1 cellular context compared by ENCODE assay signal in the genomic region with DNA sequence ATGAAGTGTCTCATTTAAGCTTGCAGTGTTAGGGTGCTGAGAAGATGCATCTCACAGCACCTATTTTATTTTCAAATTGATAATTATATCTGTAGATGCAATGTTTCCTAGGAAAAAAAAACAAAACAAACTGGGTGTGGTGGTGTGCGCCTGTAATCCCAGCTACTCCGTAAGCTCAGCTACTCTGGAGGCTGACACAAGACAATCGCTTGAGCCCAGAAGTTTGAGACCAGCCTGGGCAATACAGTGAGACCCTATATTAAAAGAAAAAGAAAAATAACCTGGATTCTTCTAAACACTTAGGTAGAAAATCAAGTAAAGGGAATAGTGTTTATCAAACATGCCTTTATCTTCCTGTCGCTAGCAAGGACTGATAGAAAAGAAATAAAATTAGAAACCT.
TF ChIP-seq lines count a peak whose summit lies in the region.

No MANE protein-coding gene starts in this region.

TF ChIP-seq in GM12878, 131 proteins besides CTCF, POLR2A, EP300 and RAD21:
- TF ChIP-seq, protein P1, sequence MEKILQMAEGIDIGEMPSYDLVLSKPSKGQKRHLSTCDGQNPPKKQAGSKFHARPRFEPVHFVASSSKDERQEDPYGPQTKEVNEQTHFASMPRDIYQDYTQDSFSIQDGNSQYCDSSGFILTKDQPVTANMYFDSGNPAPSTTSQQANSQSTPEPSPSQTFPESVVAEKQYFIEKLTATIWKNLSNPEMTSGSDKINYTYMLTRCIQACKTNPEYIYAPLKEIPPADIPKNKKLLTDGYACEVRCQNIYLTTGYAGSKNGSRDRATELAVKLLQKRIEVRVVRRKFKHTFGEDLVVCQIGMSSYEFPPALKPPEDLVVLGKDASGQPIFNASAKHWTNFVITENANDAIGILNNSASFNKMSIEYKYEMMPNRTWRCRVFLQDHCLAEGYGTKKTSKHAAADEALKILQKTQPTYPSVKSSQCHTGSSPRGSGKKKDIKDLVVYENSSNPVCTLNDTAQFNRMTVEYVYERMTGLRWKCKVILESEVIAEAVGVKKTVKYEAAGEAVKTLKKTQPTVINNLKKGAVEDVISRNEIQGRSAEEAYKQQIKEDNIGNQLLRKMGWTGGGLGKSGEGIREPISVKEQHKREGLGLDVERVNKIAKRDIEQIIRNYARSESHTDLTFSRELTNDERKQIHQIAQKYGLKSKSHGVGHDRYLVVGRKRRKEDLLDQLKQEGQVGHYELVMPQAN (conservative IDR thresholded peaks at IDR 0.05) = no peak
- TF ChIP-seq RUNX3 (IDR thresholded peaks at IDR 0.05; ENCODE audit: low read length) (no peak), EZH2 (IDR thresholded peaks at IDR 0.05; ENCODE audit: borderline replicate concordance, control insufficient read depth, low read depth, low read length) (no peak), CREM (IDR thresholded peaks at IDR 0.05; ENCODE audit: low read depth) (no peak), BCL11A (IDR thresholded peaks at IDR 0.05; ENCODE audit: low read depth, low read length) (no peak), SIX5 (IDR thresholded peaks at IDR 0.05; ENCODE audit: low read depth, low read length, severe bottlenecking) (no peak)
- TF ChIP-seq, protein P2, sequence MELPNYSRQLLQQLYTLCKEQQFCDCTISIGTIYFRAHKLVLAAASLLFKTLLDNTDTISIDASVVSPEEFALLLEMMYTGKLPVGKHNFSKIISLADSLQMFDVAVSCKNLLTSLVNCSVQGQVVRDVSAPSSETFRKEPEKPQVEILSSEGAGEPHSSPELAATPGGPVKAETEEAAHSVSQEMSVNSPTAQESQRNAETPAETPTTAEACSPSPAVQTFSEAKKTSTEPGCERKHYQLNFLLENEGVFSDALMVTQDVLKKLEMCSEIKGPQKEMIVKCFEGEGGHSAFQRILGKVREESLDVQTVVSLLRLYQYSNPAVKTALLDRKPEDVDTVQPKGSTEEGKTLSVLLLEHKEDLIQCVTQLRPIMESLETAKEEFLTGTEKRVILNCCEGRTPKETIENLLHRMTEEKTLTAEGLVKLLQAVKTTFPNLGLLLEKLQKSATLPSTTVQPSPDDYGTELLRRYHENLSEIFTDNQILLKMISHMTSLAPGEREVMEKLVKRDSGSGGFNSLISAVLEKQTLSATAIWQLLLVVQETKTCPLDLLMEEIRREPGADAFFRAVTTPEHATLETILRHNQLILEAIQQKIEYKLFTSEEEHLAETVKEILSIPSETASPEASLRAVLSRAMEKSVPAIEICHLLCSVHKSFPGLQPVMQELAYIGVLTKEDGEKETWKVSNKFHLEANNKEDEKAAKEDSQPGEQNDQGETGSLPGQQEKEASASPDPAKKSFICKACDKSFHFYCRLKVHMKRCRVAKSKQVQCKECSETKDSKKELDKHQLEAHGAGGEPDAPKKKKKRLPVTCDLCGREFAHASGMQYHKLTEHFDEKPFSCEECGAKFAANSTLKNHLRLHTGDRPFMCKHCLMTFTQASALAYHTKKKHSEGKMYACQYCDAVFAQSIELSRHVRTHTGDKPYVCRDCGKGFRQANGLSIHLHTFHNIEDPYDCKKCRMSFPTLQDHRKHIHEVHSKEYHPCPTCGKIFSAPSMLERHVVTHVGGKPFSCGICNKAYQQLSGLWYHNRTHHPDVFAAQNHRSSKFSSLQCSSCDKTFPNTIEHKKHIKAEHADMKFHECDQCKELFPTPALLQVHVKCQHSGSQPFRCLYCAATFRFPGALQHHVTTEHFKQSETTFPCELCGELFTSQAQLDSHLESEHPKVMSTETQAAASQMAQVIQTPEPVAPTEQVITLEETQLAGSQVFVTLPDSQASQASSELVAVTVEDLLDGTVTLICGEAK (IDR thresholded peaks at IDR 0.05; ENCODE audit: borderline replicate concordance) = no peak
- TF ChIP-seq, protein P3, sequence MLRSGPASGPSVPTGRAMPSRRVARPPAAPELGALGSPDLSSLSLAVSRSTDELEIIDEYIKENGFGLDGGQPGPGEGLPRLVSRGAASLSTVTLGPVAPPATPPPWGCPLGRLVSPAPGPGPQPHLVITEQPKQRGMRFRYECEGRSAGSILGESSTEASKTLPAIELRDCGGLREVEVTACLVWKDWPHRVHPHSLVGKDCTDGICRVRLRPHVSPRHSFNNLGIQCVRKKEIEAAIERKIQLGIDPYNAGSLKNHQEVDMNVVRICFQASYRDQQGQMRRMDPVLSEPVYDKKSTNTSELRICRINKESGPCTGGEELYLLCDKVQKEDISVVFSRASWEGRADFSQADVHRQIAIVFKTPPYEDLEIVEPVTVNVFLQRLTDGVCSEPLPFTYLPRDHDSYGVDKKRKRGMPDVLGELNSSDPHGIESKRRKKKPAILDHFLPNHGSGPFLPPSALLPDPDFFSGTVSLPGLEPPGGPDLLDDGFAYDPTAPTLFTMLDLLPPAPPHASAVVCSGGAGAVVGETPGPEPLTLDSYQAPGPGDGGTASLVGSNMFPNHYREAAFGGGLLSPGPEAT (IDR thresholded peaks at IDR 0.05; ENCODE audit: low read depth) = no peak
- TF ChIP-seq, protein P4, sequence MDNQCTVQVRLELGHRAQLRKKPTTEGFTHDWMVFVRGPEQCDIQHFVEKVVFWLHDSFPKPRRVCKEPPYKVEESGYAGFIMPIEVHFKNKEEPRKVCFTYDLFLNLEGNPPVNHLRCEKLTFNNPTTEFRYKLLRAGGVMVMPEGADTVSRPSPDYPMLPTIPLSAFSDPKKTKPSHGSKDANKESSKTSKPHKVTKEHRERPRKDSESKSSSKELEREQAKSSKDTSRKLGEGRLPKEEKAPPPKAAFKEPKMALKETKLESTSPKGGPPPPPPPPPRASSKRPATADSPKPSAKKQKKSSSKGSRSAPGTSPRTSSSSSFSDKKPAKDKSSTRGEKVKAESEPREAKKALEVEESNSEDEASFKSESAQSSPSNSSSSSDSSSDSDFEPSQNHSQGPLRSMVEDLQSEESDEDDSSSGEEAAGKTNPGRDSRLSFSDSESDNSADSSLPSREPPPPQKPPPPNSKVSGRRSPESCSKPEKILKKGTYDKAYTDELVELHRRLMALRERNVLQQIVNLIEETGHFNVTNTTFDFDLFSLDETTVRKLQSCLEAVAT (IDR thresholded peaks at IDR 0.05) = 0 out of 2 replicates have a peak, but pooled peaks have one; percentile 16
